In the genomic region with DNA sequence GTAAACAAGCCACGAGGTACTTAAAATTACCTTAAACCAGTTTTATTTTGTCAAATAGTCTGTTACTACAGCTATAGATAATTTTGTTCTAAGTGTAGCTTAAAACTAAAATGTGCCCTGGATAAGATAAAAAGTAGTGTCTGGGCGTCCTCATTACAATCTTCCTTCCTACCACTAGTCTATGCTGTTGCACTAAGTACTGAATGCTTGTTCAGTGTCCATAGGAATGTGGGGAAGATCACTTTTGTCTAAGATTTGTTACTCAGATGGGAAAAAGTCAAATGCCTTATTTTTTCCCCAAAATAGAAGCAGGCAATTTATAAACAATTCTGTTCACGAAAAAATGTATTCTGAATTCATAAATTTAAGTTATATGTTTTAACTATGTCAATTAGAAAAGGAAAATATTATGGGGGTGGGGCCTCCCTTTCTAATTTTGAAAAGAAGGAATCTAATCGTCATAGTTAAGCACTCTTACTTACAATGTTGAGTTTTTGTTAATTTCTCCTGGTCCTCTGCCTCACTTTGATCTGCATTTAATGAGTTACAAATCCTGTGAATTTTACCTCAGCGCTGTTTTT, we compare ENCODE assay signal across 8 cellular contexts.
DNase-seq lines count a peak whose midpoint lies in the region; ATAC-seq, FAIRE-seq and TF ChIP-seq lines count a peak whose summit lies in the region.

No MANE protein-coding gene starts in this region.

- no peak for TF ChIP-seq EP300 in transverse colon (IDR thresholded peaks at IDR 0.05; ENCODE audit: low read depth)

- no TSS peak for BruUV-seq in MCF 10A (replicated peaks; lab: Mats Ljungman, UMichigan)

- no peaks in the 10 kb centered on the region for H3K4me1 ChIP-seq in keratinocyte (ENCODE audit: control insufficient read depth, extremely low read depth, insufficient read depth, low read length)
- H3K4me1 ChIP-seq in transverse colon: no peaks in the 10 kb centered on the region

- H3K4me3 ChIP-seq in keratinocyte (ENCODE audit: control insufficient read depth in 2 of 3, extremely low read depth in 1 of 3, insufficient read depth in 2 of 3, low read depth in 1 of 3, low read length in 3 of 3) (no peak overlapping the region), transverse colon (no peak overlapping the region)

- H3K9me3 ChIP-seq in keratinocyte (ENCODE audit: control insufficient read depth, low read depth, low read length) (no peaks in the 10 kb centered on the region), transverse colon (no peaks in the 10 kb centered on the region)

- no peaks in the 10 kb centered on the region for H3K9me1 ChIP-seq in keratinocyte (ENCODE audit: control insufficient read depth, extremely low read depth, insufficient read depth, low read length)

- H3K4me1 Mint-ChIP-seq in MCF 10A (ENCODE audit: insufficient read depth, unreplicated experiment): peaks cover 6% of the 10 kb centered on the region

- no peak overlapping the region for H3K9ac ChIP-seq in keratinocyte (ENCODE audit: control insufficient read depth, extremely low read depth, insufficient read depth, low read length)

- intact Hi-C loops in MCF 10A (cut with micrococcal nuclease) (loop anchor here (1.0 to 2.0 kb wide), 7 partner anchors 147 to 857 kb away; no protein-coding TSS in a partner anchor), transverse colon (cut with DNase I; ENCODE audit: low total_unique reads) (no loop called here)

- FAIRE-seq in keratinocyte (lab: Jason Lieb, UNC): no peak

- DNase-seq in DMS53 (lab: John Stamatoyannopoulos, UW) (peak; percentile 71), NCI-H69 (lab: John Stamatoyannopoulos, UW) (peak; percentile 59), MCF 10A (ENCODE audit: unreplicated experiment) (peak; percentile 71), keratinocyte (ENCODE audit: low read depth, low spot score) (no peak), transverse colon (no peak)
- no peak for DNase-seq in NK-92 treated with Interleukin-12 subunit alpha and Interleukin-12 subunit beta, amount 100 ng/mL, for 24 hours (lab: John Stamatoyannopoulos, UW)

- TF ChIP-seq POLR2A in transverse colon (IDR thresholded peaks at IDR 0.05): no peak

- H3K27ac ChIP-seq in keratinocyte (ENCODE audit: control insufficient read depth, insufficient read depth, low read length) (no peak overlapping the region), transverse colon (no peak overlapping the region)

- no peaks in the 10 kb centered on the region for H3K27me3 ChIP-seq in keratinocyte (ENCODE audit: control insufficient read depth, extremely low read depth, insufficient read depth, low read length)
- no peaks in the 10 kb centered on the region for H3K27me3 ChIP-seq in transverse colon

- no peaks in the 10 kb centered on the region for H3K36me3 Mint-ChIP-seq in MCF 10A (ENCODE audit: insufficient read depth, unreplicated experiment)

- ATAC-seq in GM19351 (IDR thresholded peaks at IDR 0.05; ENCODE audit: unreplicated experiment) (peak; percentile 74), HG03280 (IDR thresholded peaks at IDR 0.05; ENCODE audit: unreplicated experiment) (peak; percentile 73)

- dilution Hi-C loops in keratinocyte (cut with MboI; ENCODE audit: extremely low pct_ligation_motif_present, low sequenced_read_pairs): no loop called here

- no peaks in the 10 kb centered on the region for H3K36me3 ChIP-seq in keratinocyte (ENCODE audit: control insufficient read depth in 2 of 2, extremely low read depth in 1 of 2, insufficient read depth in 2 of 2, low read length in 2 of 2)
- H3K36me3 ChIP-seq in transverse colon: no peaks in the 10 kb centered on the region

- POLR2A ChIA-PET in MCF 10A (lab: Yijun Ruan, JAX): interaction anchor here (0.6 to 1.0 kb wide), 3 partner anchors 125 to 364 kb away, joined by 3 to 5 read pairs (median 3); a partner anchor contains a TSS

- H3K27ac Mint-ChIP-seq in MCF 10A (ENCODE audit: low read depth, unreplicated experiment): no peak overlapping the region

- H3K4me3 Mint-ChIP-seq in MCF 10A (ENCODE audit: unreplicated experiment): no peak overlapping the region

- no peak overlapping the region for H3K4me2 ChIP-seq in keratinocyte (ENCODE audit: control insufficient read depth, extremely low read depth, insufficient read depth, low read depth, low read length)

- H2AFZ ChIP-seq in keratinocyte (ENCODE audit: control insufficient read depth, low read length): no peak overlapping the region

- no peaks in the 10 kb centered on the region for H3K9me3 Mint-ChIP-seq in MCF 10A (ENCODE audit: unreplicated experiment)

- H3K79me2 ChIP-seq in keratinocyte (ENCODE audit: control insufficient read depth, insufficient read depth, low read length): no peaks in the 10 kb centered on the region

- CTCF ChIA-PET in MCF 10A (lab: Yijun Ruan, JAX): interaction anchor here (0.6 to 2.2 kb wide), 24 partner anchors 10 to 1095 kb away, joined by 3 to 9 read pairs (median 4); a partner anchor contains a TSS

- in situ Hi-C loops in transverse colon (cut with MboI; ENCODE audit: low pct_ligation_motif_present in 1 of 4, low pct_unique_long_range_greater_than_20kb in 1 of 4, low sequenced_read_pairs in 3 of 4): no loop called here

- H4K20me1 ChIP-seq in keratinocyte (ENCODE audit: control insufficient read depth, extremely low read depth, insufficient read depth, low read length): no peaks in the 10 kb centered on the region

- TF ChIP-seq CTCF in MCF 10A (IDR thresholded peaks at IDR 0.05; ENCODE audit: unreplicated experiment) (peak; percentile 80), keratinocyte (optimal IDR thresholded peaks at IDR 0.05 in 1 of 3, IDR thresholded peaks at IDR 0.05 in 1 of 3, conservative IDR thresholded peaks at IDR 0.05 in 1 of 3; ENCODE audit: extremely low read depth in 1 of 3, insufficient read depth in 2 of 3, low read length in 3 of 3) (peak; percentile 43 to 79 (median 72)), transverse colon (IDR thresholded peaks at IDR 0.05) (peak; percentile 63 to 73 (median 65))

- H3K27me3 Mint-ChIP-seq in MCF 10A (ENCODE audit: insufficient read depth, unreplicated experiment): no peaks in the 10 kb centered on the region

- 27 to 31% methylated on average over 5 of the region's 5 CpGs for WGBS in transverse colon (ENCODE audit: low coverage in 1 of 2), 2 donors

Comparison
In these comparisons a context has a peak if more than half of its experiments do, and no peak if none do; other contexts are left out.
1. DNase-seq: peak in DMS53 (single experiment), NCI-H69 (single experiment) and MCF 10A (single experiment); none in keratinocyte (single experiment), transverse colon (single experiment) and NK-92 treated with Interleukin-12 subunit alpha and Interleukin-12 subunit beta, amount 100 ng/mL, for 24 hours (single experiment).
2. Peak in every context shown above with its lines, with median percentiles within 50 percentile points of each other: CTCF ChIP-seq.